1 cellular context compared by ENCODE assay signal in genomic region chr11:9757809-9758675, GRCh38.
TF ChIP-seq lines count a peak whose summit lies in the region.

No MANE protein-coding gene starts in this region.

TF ChIP-seq in HepG2, 621 proteins besides CTCF, POLR2A, EP300 and RAD21 (continued from another document and continues in another):
- TF ChIP-seq ZBTB49 (CRISPR knock-in tag; IDR thresholded peaks at IDR 0.05; ENCODE audit: borderline replicate concordance) (no peak), ZFX (CRISPR knock-in tag; IDR thresholded peaks at IDR 0.05; ENCODE audit: low read depth) (peak; percentile 71), MTERF4 (CRISPR knock-in tag; IDR thresholded peaks at IDR 0.05) (no peak; the same call in 1 of the 2 replicates), ARID5B (CRISPR knock-in tag; IDR thresholded peaks at IDR 0.05) (peak; percentile 8; the same call in 1 of the 2 replicates), ZNF33B (CRISPR knock-in tag; IDR thresholded peaks at IDR 0.05) (no peak), DMTF1 (CRISPR knock-in tag; IDR thresholded peaks at IDR 0.05) (no peak), TGIF2 (CRISPR knock-in tag; IDR thresholded peaks at IDR 0.05) (no peak; the same call in 1 of the 2 replicates), ZNF891 (CRISPR knock-in tag; IDR thresholded peaks at IDR 0.05) (no peak; the same call in 1 of the 2 replicates), ZNF775 (CRISPR knock-in tag; IDR thresholded peaks at IDR 0.05; ENCODE audit: borderline replicate concordance) (no peak), ELF1 (CRISPR knock-in tag; IDR thresholded peaks at IDR 0.05) (peak; percentile 45), ZFP82 (CRISPR knock-in tag; IDR thresholded peaks at IDR 0.05; ENCODE audit: borderline replicate concordance) (no peak), ATAD3A (CRISPR knock-in tag; IDR thresholded peaks at IDR 0.05) (no peak), ZNF564 (CRISPR knock-in tag; IDR thresholded peaks at IDR 0.05) (0 out of 2 replicates have a peak, but pooled peaks have one; percentile 11), TEAD2 (CRISPR knock-in tag; IDR thresholded peaks at IDR 0.05) (no peak), DDIT3 (CRISPR knock-in tag; IDR thresholded peaks at IDR 0.05) (no peak), MIXL1 (CRISPR knock-in tag; IDR thresholded peaks at IDR 0.05) (peak; percentile 52; the same call in 1 of the 2 replicates), PRDM4 (CRISPR knock-in tag; IDR thresholded peaks at IDR 0.05; ENCODE audit: borderline replicate concordance) (no peak), ETV6 (CRISPR knock-in tag; conservative IDR thresholded peaks at IDR 0.05) (no peak), NR2F1 (CRISPR knock-in tag; IDR thresholded peaks at IDR 0.05) (no peak), TBX3 (IDR thresholded peaks at IDR 0.05; ENCODE audit: borderline replicate concordance) (no peak), SMYD3 (CRISPR knock-in tag; IDR thresholded peaks at IDR 0.05) (no peak), ARID2 (CRISPR knock-in tag; IDR thresholded peaks at IDR 0.05; ENCODE audit: borderline replicate concordance) (peak; percentile 56), ZNF12 (CRISPR knock-in tag; IDR thresholded peaks at IDR 0.05) (no peak), KLF16 (CRISPR knock-in tag; IDR thresholded peaks at IDR 0.05) (0 out of 4 replicates have a peak, but pooled peaks of 1 of the 2 experiments have one; percentile 49), TBP (CRISPR knock-in tag; IDR thresholded peaks at IDR 0.05) (no peak; the same call in 1 of the 2 replicates), JUND (CRISPR knock-in tag; IDR thresholded peaks at IDR 0.05) (no peak), STAG1 (CRISPR knock-in tag; IDR thresholded peaks at IDR 0.05) (peak; percentile 85), ZNF703 (CRISPR knock-in tag; IDR thresholded peaks at IDR 0.05; ENCODE audit: borderline replicate concordance) (0 out of 2 replicates have a peak, but pooled peaks have one; percentile 41), ZNF18 (CRISPR knock-in tag; IDR thresholded peaks at IDR 0.05; ENCODE audit: insufficient replicate concordance) (peak; percentile 91), TSC22D2 (CRISPR knock-in tag; IDR thresholded peaks at IDR 0.05; ENCODE audit: borderline replicate concordance) (0 out of 2 replicates have a peak, but pooled peaks have one; percentile 30), ZNF792 (CRISPR knock-in tag; IDR thresholded peaks at IDR 0.05) (no peak), HHEX (CRISPR knock-in tag; IDR thresholded peaks at IDR 0.05) (no peak), ZNF101 (CRISPR knock-in tag; IDR thresholded peaks at IDR 0.05; ENCODE audit: borderline replicate concordance, low read depth) (no peak), ZNF468 (CRISPR knock-in tag; IDR thresholded peaks at IDR 0.05) (no peak), MIER2 (CRISPR knock-in tag; IDR thresholded peaks at IDR 0.05) (no peak), ZNF414 (CRISPR knock-in tag; IDR thresholded peaks at IDR 0.05) (no peak), FOXA1 (IDR thresholded peaks at IDR 0.05) (no peak), FOXA1 (CRISPR knock-in tag; IDR thresholded peaks at IDR 0.05) (peak; percentile 2; the same call in 1 of the 2 replicates), NFKBIZ (CRISPR knock-in tag; IDR thresholded peaks at IDR 0.05) (no peak), TFDP2 (CRISPR knock-in tag; IDR thresholded peaks at IDR 0.05) (peak; percentile 25; the same call in 1 of the 2 replicates), ZNF747 (CRISPR knock-in tag; IDR thresholded peaks at IDR 0.05; ENCODE audit: borderline replicate concordance) (peak; percentile 24; the same call in 1 of the 2 replicates), ZNF737 (CRISPR knock-in tag; IDR thresholded peaks at IDR 0.05; ENCODE audit: borderline replicate concordance) (no peak), SIX4 (CRISPR knock-in tag; IDR thresholded peaks at IDR 0.05) (no peak; the same call in 1 of the 2 replicates), ZNF800 (CRISPR knock-in tag; IDR thresholded peaks at IDR 0.05) (no peak)
